ENCODE assay signal across 7 cellular contexts in the genomic region with DNA sequence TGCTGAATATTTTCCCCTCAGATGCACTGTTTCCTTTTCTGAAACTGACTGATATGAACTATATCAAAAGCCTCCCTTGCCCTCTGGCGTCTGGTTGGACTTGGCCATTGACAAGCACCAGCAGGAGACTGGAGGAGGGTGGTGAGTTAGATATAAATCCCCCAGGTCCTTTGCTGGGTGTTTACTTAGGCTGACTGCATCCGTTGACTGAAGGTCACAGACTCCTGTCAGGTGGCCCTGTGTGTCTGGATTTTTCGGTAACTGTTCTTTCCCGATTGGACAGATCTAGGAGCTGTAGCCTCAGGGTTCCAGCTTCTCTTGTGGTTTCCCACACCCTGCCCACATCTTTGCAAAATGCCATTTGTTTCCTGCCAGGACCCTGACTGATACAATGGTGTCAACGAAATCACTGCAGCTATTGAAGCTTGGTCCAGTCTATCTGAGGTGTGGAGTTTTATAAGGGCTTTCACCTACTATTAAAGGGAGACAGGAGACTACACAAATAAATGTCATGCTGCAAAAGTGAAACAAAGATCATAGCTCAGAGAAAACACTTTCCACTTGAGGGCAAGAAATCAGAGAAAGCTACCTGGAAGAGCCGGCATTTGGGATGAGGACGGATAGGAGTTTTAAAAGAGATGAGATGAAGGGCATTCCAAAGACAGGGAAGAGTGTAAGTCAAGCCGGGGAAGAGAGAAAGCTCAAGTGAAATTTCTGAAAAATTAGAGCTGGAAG. TPM values are rescaled to one million over a fixed set of nuclear protein-coding genes. Genes with fewer than 3 reads are reported as not detected.
A peak's percentile ranks its signal among the peaks of the same experiment; 100 is the strongest.
DNase-seq lines count a peak whose midpoint lies in the region; ATAC-seq and TF ChIP-seq lines count a peak whose summit lies in the region.

No MANE protein-coding gene starts in this region.

- TF ChIP-seq CTCF in GM13977 (IDR thresholded peaks at IDR 0.05; ENCODE audit: extremely low read depth, insufficient read depth, missing control alignments) = no peak
- no peak for TF ChIP-seq CTCF in brain (conservative IDR thresholded peaks at IDR 0.05)
- TF ChIP-seq CTCF in mesothelial cell of epicardium (IDR thresholded peaks at IDR 0.05; ENCODE audit: unreplicated experiment) = no peak

- no peaks in the 10 kb centered on the region for H3K27me3 Mint-ChIP-seq in brain
- H3K27me3 Mint-ChIP-seq in mesothelial cell of epicardium (ENCODE audit: low read depth) = no peaks in the 10 kb centered on the region

- peak; percentile 16 for DNase-seq in GM13977 (ENCODE audit: low spot score)
- peak; percentile 44 for DNase-seq in NCI-H510A treated with DMSO at 0.1 percent for 48 hours (lab: John Stamatoyannopoulos, UW)
- DNase-seq in mesothelial cell of epicardium (ENCODE audit: low spot score in 2 of 2, unreplicated experiment in 2 of 2) = no peak
- DNase-seq in NCI-H2029 treated with DMSO at 0.1 percent for 48 hours (lab: John Stamatoyannopoulos, UW) = no peak
- no peak for DNase-seq in GDM1 (lab: John Stamatoyannopoulos, UW)

- ATAC-seq in HG03108 (IDR thresholded peaks at IDR 0.05; ENCODE audit: unreplicated experiment) = no peak

- in situ Hi-C loops in GM13977 (cut with MboI; ENCODE audit: low pct_unique_long_range_greater_than_20kb, low sequenced_read_pairs, unreplicated experiment) = no loop called here

- H3K4me1 Mint-ChIP-seq in brain (peaks cover 34% of the 10 kb centered on the region), mesothelial cell of epicardium (peaks cover 39% of the 10 kb centered on the region)

- H3K4me3 Mint-ChIP-seq in brain = peak overlapping the region; percentile 83 to 90 (median 89)
- peak overlapping the region; percentile 74 for H3K4me3 Mint-ChIP-seq in mesothelial cell of epicardium

- H3K36me3 Mint-ChIP-seq in brain = no peaks in the 10 kb centered on the region
- H3K36me3 Mint-ChIP-seq in mesothelial cell of epicardium = peaks cover 4% of the 10 kb centered on the region

- peaks cover 0 to 4% (median 0%) of the 10 kb centered on the region in 5 experiments for H3K9me3 Mint-ChIP-seq in brain
- H3K9me3 Mint-ChIP-seq in mesothelial cell of epicardium = peaks cover 12% of the 10 kb centered on the region

- H3K27ac Mint-ChIP-seq in brain (peak overlapping the region in 4 of 5 experiments; percentile 30 to 81 (median 66)), mesothelial cell of epicardium (peak overlapping the region; percentile 85)

RNA-seq across cellular contexts. Expression of a gene that starts 1.5 kb away (rescaled TPM):
- 6.9 TPM for polyA plus RNA-seq in brain (ENCODE audit: insufficient read depth, low read depth, low replicate concordance)
- total RNA-seq in mesothelial cell of epicardium = 26.5 to 28.7 TPM (median 27.6 TPM) in 3 replicates

Comparison
In these comparisons a context has a peak if more than half of its experiments do, and no peak if none do; other contexts are left out.
1. DNase-seq: peak in GM13977 (single experiment) and NCI-H510A treated with DMSO at 0.1 percent for 48 hours (single experiment); none in mesothelial cell of epicardium (0 of 2), NCI-H2029 treated with DMSO at 0.1 percent for 48 hours (single experiment) and GDM1 (single experiment).